Comparison of ENCODE assay signal across 12 cellular contexts in the genomic region with DNA sequence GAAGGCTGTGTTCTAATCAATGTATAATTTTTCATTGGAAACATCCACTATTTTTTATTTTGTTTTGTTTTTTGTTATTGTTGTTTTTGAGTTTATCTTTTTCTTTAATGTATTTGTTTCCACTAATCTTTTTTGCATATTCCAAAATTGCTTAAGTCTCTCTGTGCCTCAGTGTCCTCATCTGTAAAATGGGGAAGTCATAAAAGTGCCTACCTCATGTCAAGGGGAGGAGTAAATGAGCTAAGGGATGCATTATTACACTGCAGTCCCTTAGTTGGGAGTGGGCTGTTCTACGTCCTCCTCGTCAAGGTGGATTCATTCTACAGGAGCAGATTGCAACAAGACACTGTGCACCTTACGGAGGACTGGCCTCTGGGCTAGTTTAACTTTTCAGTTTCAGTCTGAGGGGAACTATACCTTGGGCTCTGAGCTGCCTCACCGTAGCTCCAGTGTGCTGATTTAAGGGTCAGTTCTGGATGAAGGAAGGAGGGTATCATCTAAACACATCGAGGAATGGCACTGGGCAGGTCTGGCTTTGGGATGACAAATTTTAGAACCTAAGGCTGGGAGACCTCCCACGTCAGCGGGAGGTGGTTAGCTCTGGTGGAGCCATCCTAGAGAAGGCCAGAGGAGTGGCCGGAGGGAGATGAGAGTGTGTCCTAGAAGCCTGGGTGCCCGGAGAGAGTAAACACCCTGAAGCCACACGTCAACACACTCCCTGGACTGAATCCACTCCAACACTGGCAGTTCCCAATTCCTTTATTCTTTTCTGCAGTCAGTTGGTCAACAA. TPM values are rescaled to one million over a fixed set of nuclear protein-coding genes. Genes with fewer than 3 reads are reported as not detected.
DNase-seq lines count a peak whose midpoint lies in the region; ATAC-seq and TF ChIP-seq lines count a peak whose summit lies in the region.
"Had no signal": no experiment of that assay in that cellular context is flagged by ENCODE, and none has a peak within 500 bp of the region (broad histone marks: within the 10 kb centered on the region; RNA-seq: fewer than 3 reads in every experiment).

No MANE protein-coding gene starts in this region.

- peak overlapping the region; percentile 83 for H3K27ac Mint-ChIP-seq in mesothelial cell of epicardium

- no peaks in the 10 kb centered on the region for H3K27me3 ChIP-seq in left ventricle myocardium inferior (ENCODE audit: low read depth)
- no peaks in the 10 kb centered on the region for H3K27me3 ChIP-seq in heart right ventricle
- H3K27me3 ChIP-seq in uterus: no peaks in the 10 kb centered on the region
- H3K27me3 ChIP-seq: adrenal gland, dorsolateral prefrontal cortex had no signal

- ATAC-seq in heart right ventricle (no peak), HG02885 (IDR thresholded peaks at IDR 0.05; ENCODE audit: poor library complexity, unreplicated experiment) (no peak)

- H3K9me3 Mint-ChIP-seq in mesothelial cell of epicardium: no peaks in the 10 kb centered on the region

- H3K4me1 ChIP-seq in left ventricle myocardium inferior: peaks cover 66% of the 10 kb centered on the region
- peaks cover 3 to 63% (median 58%) of the 10 kb centered on the region in 9 donors for H3K4me1 ChIP-seq in heart right ventricle
- H3K4me1 ChIP-seq in uterus: peaks cover 6 to 11% of the 10 kb centered on the region in 2 donors

- peaks cover 47% of the 10 kb centered on the region for H3K4me1 Mint-ChIP-seq in mesothelial cell of epicardium

- no peak overlapping the region for H3K4me3 Mint-ChIP-seq in mesothelial cell of epicardium

- H3K27ac ChIP-seq in left ventricle myocardium inferior (replicated peaks) (peak overlapping the region; percentile 42), heart right ventricle (peak overlapping the region in 5 of 10 donors; percentile 38 to 74 (median 46)), VCaP (peak overlapping the region; percentile 47), uterus (peak overlapping the region; percentile 55 to 71)
- H3K27ac ChIP-seq: parathyroid adenoma had no signal

- no peaks in the 10 kb centered on the region for H3K9me3 ChIP-seq in left ventricle myocardium inferior (replicated peaks)
- H3K9me3 ChIP-seq in heart right ventricle: no peaks in the 10 kb centered on the region
- no peaks in the 10 kb centered on the region for H3K9me3 ChIP-seq in uterus
- H3K9me3 ChIP-seq: adrenal gland had no signal

- intact Hi-C loops in left ventricle myocardium inferior (cut with micrococcal nuclease) (loop anchor here (10.0 kb wide), 3 partner anchors 61 to 231 kb away; a partner anchor contains a TSS), heart right ventricle (cut with DNase I) (loop anchor here in 6 of 10 donors (2.0 to 10.0 kb wide), 6 partner anchors 65 to 381 kb away; a partner anchor contains a TSS), uterus (cut with DNase I; ENCODE audit: low total_unique reads) (loop anchor here (2.0 kb wide), 1 partner anchor 65 kb away; a partner anchor contains a TSS)

- H3K36me3 ChIP-seq in left ventricle myocardium inferior: no peaks in the 10 kb centered on the region
- peaks cover 0 to 4% (median 0%) of the 10 kb centered on the region in 9 donors for H3K36me3 ChIP-seq in heart right ventricle
- H3K36me3 ChIP-seq in uterus: no peaks in the 10 kb centered on the region
- H3K36me3 ChIP-seq: adrenal gland had no signal

- no peak overlapping the region for H3K4me3 ChIP-seq in left ventricle myocardium inferior
- no peak overlapping the region for H3K4me3 ChIP-seq in heart right ventricle
- no peak overlapping the region for H3K4me3 ChIP-seq in uterus
- H3K4me3 ChIP-seq: adrenal gland had no signal

- TF ChIP-seq CTCF in left ventricle myocardium inferior (IDR thresholded peaks at IDR 0.05; ENCODE audit: borderline replicate concordance): no peak
- TF ChIP-seq CTCF in heart right ventricle (IDR thresholded peaks at IDR 0.05): no peak
- TF ChIP-seq CTCF in VCaP (conservative IDR thresholded peaks at IDR 0.05): no peak
- no peak for TF ChIP-seq CTCF in mesothelial cell of epicardium (IDR thresholded peaks at IDR 0.05; ENCODE audit: unreplicated experiment)
- no peak for TF ChIP-seq CTCF in uterus (IDR thresholded peaks at IDR 0.05)

- no peaks in the 10 kb centered on the region for H3K36me3 Mint-ChIP-seq in mesothelial cell of epicardium

- 71 to 77% methylated on average over 10 of the region's 10 CpGs for WGBS in heart right ventricle, 2 donors

- DNase-seq in left ventricle myocardium inferior: no peak
- DNase-seq in heart right ventricle: no peak
- DNase-seq in mesothelial cell of epicardium (ENCODE audit: low spot score in 2 of 2, unreplicated experiment in 2 of 2): no peak
- DNase-seq in uterus: no peak
- DNase-seq in NCI-H1105 treated with DMSO at 0.1 percent for 48 hours (lab: John Stamatoyannopoulos, UW): no peak
- no peak for DNase-seq in NCI-H510A (lab: John Stamatoyannopoulos, UW)
- DNase-seq: NCI-H1436 treated with DMSO at 0.1 percent for 48 hours had no signal

- H3K27me3 Mint-ChIP-seq in mesothelial cell of epicardium (ENCODE audit: low read depth): no peaks in the 10 kb centered on the region

- TF ChIP-seq POLR2A in uterus (IDR thresholded peaks at IDR 0.05): no peak

RNA-seq across cellular contexts. Expression of a gene that starts 5.1 kb away (rescaled TPM):
- total RNA-seq in left ventricle myocardium inferior: 240 TPM
- total RNA-seq in heart right ventricle: 100 to 1,000 TPM; 189 to 290 (median 210) TPM
- polyA plus RNA-seq in heart right ventricle: 100 to 1,000 TPM; 395 to 699 TPM
- total RNA-seq in mesothelial cell of epicardium: 185 to 198 TPM (median 189 TPM) in 3 replicates
- total RNA-seq in uterus: 100 to 1,000 TPM; 142 to 485 (median 230) TPM
